1 cellular context compared by ENCODE assay signal in genomic region chr2:217685255-217685605, GRCh38.
TF ChIP-seq lines count a peak whose summit lies in the region.

No MANE protein-coding gene starts in this region.

TF ChIP-seq in HepG2, 621 proteins besides CTCF, POLR2A, EP300 and RAD21 (continued from another document):
- TF ChIP-seq PITX1 (CRISPR knock-in tag; IDR thresholded peaks at IDR 0.05) (peak; percentile 93), KDM6A (CRISPR knock-in tag; IDR thresholded peaks at IDR 0.05; ENCODE audit: low read depth) (no peak), ZNF703 (CRISPR knock-in tag; IDR thresholded peaks at IDR 0.05; ENCODE audit: borderline replicate concordance) (no peak), FOXA3 (CRISPR knock-in tag; IDR thresholded peaks at IDR 0.05) (peak; percentile 91), RFXAP (CRISPR knock-in tag; IDR thresholded peaks at IDR 0.05; ENCODE audit: borderline replicate concordance) (no peak), ZNF12 (CRISPR knock-in tag; IDR thresholded peaks at IDR 0.05) (peak; percentile 65; the same call in 1 of the 2 replicates), SMC3 (IDR thresholded peaks at IDR 0.05; ENCODE audit: low read length) (no peak), KLF6 (CRISPR knock-in tag; IDR thresholded peaks at IDR 0.05) (peak; percentile 61; the same call in 1 of the 2 replicates), ZNF704 (CRISPR knock-in tag; IDR thresholded peaks at IDR 0.05; ENCODE audit: borderline replicate concordance) (no peak), ZGPAT (CRISPR knock-in tag; IDR thresholded peaks at IDR 0.05) (no peak), SOX13 (IDR thresholded peaks at IDR 0.05) (no peak), SOX13 (CRISPR knock-in tag; conservative IDR thresholded peaks at IDR 0.05 in 1 of 2, IDR thresholded peaks at IDR 0.05 in 1 of 2) (peak in 1 of 2 experiments; percentile 13; a peak in 1 of 4 replicates), SOX5 (CRISPR knock-in tag; IDR thresholded peaks at IDR 0.05; ENCODE audit: borderline replicate concordance) (no peak), KLF16 (CRISPR knock-in tag; IDR thresholded peaks at IDR 0.05) (peak in 1 of 2 experiments; percentile 67; a peak in 1 of 4 replicates), PRPF4 (IDR thresholded peaks at IDR 0.05; ENCODE audit: low read depth, low read length, poor library complexity, severe bottlenecking) (no peak), TOPORS (CRISPR knock-in tag; IDR thresholded peaks at IDR 0.05) (no peak), ZNF446 (CRISPR knock-in tag; IDR thresholded peaks at IDR 0.05) (no peak), XBP1 (CRISPR knock-in tag; IDR thresholded peaks at IDR 0.05) (no peak), TCF12 (IDR thresholded peaks at IDR 0.05) (no peak), TCF12 (CRISPR knock-in tag; IDR thresholded peaks at IDR 0.05) (no peak), ATF4 (CRISPR knock-in tag; IDR thresholded peaks at IDR 0.05) (peak in 1 of 2 experiments; percentile 98; a peak in 2 of 4 replicates), FOXK1 (CRISPR knock-in tag; IDR thresholded peaks at IDR 0.05; ENCODE audit: borderline replicate concordance, low read depth) (peak; percentile 49; the same call in 1 of the 2 replicates), GATAD2A (CRISPR knock-in tag; IDR thresholded peaks at IDR 0.05) (peak; percentile 87)
